8 cellular contexts compared by ENCODE assay signal in genomic region chr16:4957420-4957719, GRCh38. TPM values are rescaled to one million over a fixed set of nuclear protein-coding genes. Genes with fewer than 3 reads are reported as not detected.
DNase-seq lines count a peak whose midpoint lies in the region; ATAC-seq and TF ChIP-seq lines count a peak whose summit lies in the region.

No MANE protein-coding gene starts in this region.

- no TSS peak for BruUV-seq in Panc1 (replicated peaks; lab: Mats Ljungman, UMichigan)

- no peak for ATAC-seq in Panc1
- ATAC-seq in GM18909 (IDR thresholded peaks at IDR 0.05; ENCODE audit: poor library complexity, unreplicated experiment), result no peak
- no peak for ATAC-seq in GM21447 (IDR thresholded peaks at IDR 0.05; ENCODE audit: unreplicated experiment)

- H3K27ac Mint-ChIP-seq in CD8-positive, alpha-beta memory T cell, result peak overlapping the region in 2 of 8 donors; percentile 9 to 78
- H3K27ac Mint-ChIP-seq in osteocyte (ENCODE audit: unreplicated experiment), result peak overlapping the region; percentile 40

- H3K27me3 Mint-ChIP-seq in CD8-positive, alpha-beta memory T cell, result peaks cover 36 to 69% of the 10 kb centered on the region in 2 donors
- H3K27me3 Mint-ChIP-seq in osteocyte (ENCODE audit: unreplicated experiment), result no peaks in the 10 kb centered on the region

- no peaks in the 10 kb centered on the region for H3K9me3 ChIP-seq in CD8-positive, alpha-beta memory T cell (ENCODE audit: low read length)
- H3K9me3 ChIP-seq in Panc1 (ENCODE audit: control insufficient read depth, insufficient read depth, low read depth, low read length), result no peaks in the 10 kb centered on the region

- TF ChIP-seq CTCF in Panc1 (IDR thresholded peaks at IDR 0.05), result no peak
- no peak for TF ChIP-seq CTCF in epithelial cell of proximal tubule (conservative IDR thresholded peaks at IDR 0.05; ENCODE audit: low read depth, low read length)
- TF ChIP-seq CTCF in osteocyte (IDR thresholded peaks at IDR 0.05), result no peak

- peaks cover 13% of the 10 kb centered on the region for H3K4me1 ChIP-seq in CD8-positive, alpha-beta memory T cell (ENCODE audit: insufficient read depth, low read length)
- peaks cover 26% of the 10 kb centered on the region for H3K4me1 ChIP-seq in Panc1 (ENCODE audit: control insufficient read depth, insufficient read depth, low read length)

- H3K27me3 ChIP-seq in CD8-positive, alpha-beta memory T cell (ENCODE audit: insufficient read depth, low read length, poor library complexity, severe bottlenecking), result peaks cover 20% of the 10 kb centered on the region
- no peaks in the 10 kb centered on the region for H3K27me3 ChIP-seq in Panc1 (ENCODE audit: control insufficient read depth, insufficient read depth, low read length)

- no peak overlapping the region for H3K27ac ChIP-seq in CD8-positive, alpha-beta memory T cell (ENCODE audit: low read depth, low read length)
- peak overlapping the region; percentile 25; the same call in 1 of the 2 replicates for H3K27ac ChIP-seq in Panc1 (ENCODE audit: low read length)

- peaks cover 21 to 23% (median 22%) of the 10 kb centered on the region in 3 donors for H3K4me1 Mint-ChIP-seq in CD8-positive, alpha-beta memory T cell
- peaks cover 16% of the 10 kb centered on the region for H3K4me1 Mint-ChIP-seq in osteocyte (ENCODE audit: unreplicated experiment)

- H3K36me3 Mint-ChIP-seq in CD8-positive, alpha-beta memory T cell, result no peaks in the 10 kb centered on the region
- no peaks in the 10 kb centered on the region for H3K36me3 Mint-ChIP-seq in osteocyte (ENCODE audit: unreplicated experiment)

- intact Hi-C loops in Panc1 (cut with micrococcal nuclease; ENCODE audit: unreplicated experiment), result loop anchor here (5.0 to 10.0 kb wide), 3 partner anchors 73 to 240 kb away; partner anchors contain the start of genes GLYR1 and UBN1

- no peaks in the 10 kb centered on the region for H3K36me3 ChIP-seq in CD8-positive, alpha-beta memory T cell (ENCODE audit: insufficient read depth, low read length)
- no peaks in the 10 kb centered on the region for H3K36me3 ChIP-seq in Panc1 (ENCODE audit: control insufficient read depth, insufficient read depth, low read length)

- no peak for DNase-seq in CD8-positive, alpha-beta memory T cell
- DNase-seq in Panc1 (ENCODE audit: low read depth, low spot score) (no peak), epithelial cell of proximal tubule (ENCODE audit: low read depth) (no peak), osteocyte (ENCODE audit: extremely low spot score, unreplicated experiment) (no peak), NCI-H1048 (lab: John Stamatoyannopoulos, UW) (no peak), AG20443 (ENCODE audit: low spot score) (no peak)

- peak overlapping the region; percentile 58 for H3K4me3 ChIP-seq in CD8-positive, alpha-beta memory T cell (ENCODE audit: low read length)
- H3K4me3 ChIP-seq in Panc1 (ENCODE audit: low read depth in 2 of 2, low read length in 2 of 2) (peak overlapping the region; percentile 61 to 72), epithelial cell of proximal tubule (ENCODE audit: low read depth, low read length) (peak overlapping the region; percentile 74)

- in situ Hi-C loops in Panc1 (cut with HindIII; ENCODE audit: low pct_unique_long_range_greater_than_20kb, low sequenced_read_pairs), result no loop called here

- peak overlapping the region; percentile 40 to 84 (median 79) for H3K4me3 Mint-ChIP-seq in CD8-positive, alpha-beta memory T cell
- H3K4me3 Mint-ChIP-seq in osteocyte (ENCODE audit: unreplicated experiment), result peak overlapping the region; percentile 82

- CTCF ChIA-PET in CD8-positive, alpha-beta memory T cell (lab: Charles Lee), result interaction anchor here (0.7 kb wide), 1 partner anchor 224 kb away, joined by 4 read pairs; no protein-coding TSS in a partner anchor
- CTCF ChIA-PET in Panc1 (lab: Charles Lee), result interaction anchor here (0.5 to 0.7 kb wide), 2 partner anchors 140 to 146 kb away, joined by 3 to 8 read pairs; partner anchors contain the start of gene EEF2KMT

- H3K9me3 Mint-ChIP-seq in CD8-positive, alpha-beta memory T cell, result no peaks in the 10 kb centered on the region
- H3K9me3 Mint-ChIP-seq in osteocyte (ENCODE audit: unreplicated experiment), result no peaks in the 10 kb centered on the region

- POLR2A ChIA-PET in CD8-positive, alpha-beta memory T cell (lab: Charles Lee), result no interaction called here
- POLR2A ChIA-PET in Panc1 (lab: Charles Lee), result interaction anchor here (0.7 kb wide), 1 partner anchor 223 kb away, joined by 7 read pairs; the partner anchor contains the start of gene DNAAF8

RNA-seq across cellular contexts. Expression of gene SEC14L5, which starts 0.8 kb away (rescaled TPM):
- not detected for total RNA-seq in CD8-positive, alpha-beta memory T cell
- not detected for polyA plus RNA-seq in CD8-positive, alpha-beta memory T cell
- 0.26 TPM for total RNA-seq in Panc1 (2021; ENCODE audit: unreplicated experiment)
- 0.33 TPM for polyA plus RNA-seq in Panc1 (2012; ENCODE audit: insufficient read length)
- under 0.01 TPM in 1 of 2 replicates, not detected in the other for total RNA-seq in epithelial cell of proximal tubule
- total RNA-seq in osteocyte, result not detected in 2 replicates

RNA-seq across cellular contexts. Expression of gene PPL, which starts 20.4 kb away (rescaled TPM):
- not detected for total RNA-seq in CD8-positive, alpha-beta memory T cell
- 0.29 TPM for polyA plus RNA-seq in CD8-positive, alpha-beta memory T cell
- total RNA-seq in Panc1 (2021; ENCODE audit: unreplicated experiment) (89.4 TPM), epithelial cell of proximal tubule (9.1 and 21.0 TPM in 2 replicates), osteocyte (9.7 and 10.3 TPM in 2 replicates)
- polyA plus RNA-seq in Panc1 (2012; ENCODE audit: insufficient read length), result 97.1 TPM

Comparison
In these comparisons a context has a peak if more than half of its experiments do, and no peak if none do; other contexts are left out.
1. RNA of gene PPL, which starts 20.4 kb away (total RNA-seq): 89.4 TPM in Panc1 (single experiment), 9.1 to 21.0 TPM in epithelial cell of proximal tubule and 9.7 to 10.3 TPM in osteocyte; not detected in CD8-positive, alpha-beta memory T cell; every median in the first group is over 10 times any median in the second.
2. Peak in every context shown above with its lines, with median percentiles within 50 percentile points of each other: H3K4me3 ChIP-seq.